In the genomic region with DNA sequence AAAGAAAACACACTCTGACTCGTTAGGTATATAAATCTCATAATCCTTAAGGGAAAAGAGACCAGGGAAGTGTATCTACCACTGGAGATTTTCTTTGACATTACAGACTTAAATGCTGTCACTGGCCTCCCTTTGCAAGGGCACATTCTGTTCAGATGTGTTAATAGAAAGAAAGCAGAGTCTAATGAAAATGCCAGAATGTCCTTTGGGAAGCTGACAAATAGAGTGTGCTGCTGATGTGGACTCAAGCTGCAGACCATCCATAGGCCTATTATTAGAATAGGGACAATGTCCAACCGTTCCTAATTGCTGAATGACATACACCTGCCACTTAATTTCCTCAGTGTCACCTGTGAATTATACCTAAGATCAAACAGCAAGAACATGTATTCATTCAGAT, we compare ENCODE assay signal across 24 cellular contexts. TPM values are rescaled to one million over a fixed set of nuclear protein-coding genes. Genes with fewer than 3 reads are reported as not detected.
DNase-seq lines count a peak whose midpoint lies in the region; ATAC-seq and TF ChIP-seq lines count a peak whose summit lies in the region.
"Had no signal": no experiment of that assay in that cellular context is flagged by ENCODE, and none has a peak within 500 bp of the region (broad histone marks: within the 10 kb centered on the region; RNA-seq: fewer than 3 reads in every experiment).

No MANE protein-coding gene starts in this region.

- TF ChIP-seq CTCF in brain (conservative IDR thresholded peaks at IDR 0.05) = no peak

- H3K36me3 ChIP-seq in mesodermal cell (ENCODE audit: control insufficient read depth, insufficient read depth, low read length) = no peaks in the 10 kb centered on the region
- H3K36me3 ChIP-seq: tibial artery had no signal

- H3K4me3 Mint-ChIP-seq in brain = no peak overlapping the region
- H3K4me3 Mint-ChIP-seq: activated CD4-positive, alpha-beta T cell treated with anti-CD3 and anti-CD28 coated beads, Interleukin-2, amount 10 ng/mL, durations not matched to agents 24 days and 14 days; mesothelial cell of epicardium; natural killer cell treated with Interleukin-12 subunit alpha and Interleukin-12 subunit beta and Interleukin-15 and Interleukin-18, amount 100 ng/mL, for 72 hours had no signal

- no peaks in the 10 kb centered on the region for H3K9me3 Mint-ChIP-seq in brain
- H3K9me3 Mint-ChIP-seq: activated CD4-positive, alpha-beta T cell treated with anti-CD3 and anti-CD28 coated beads, Interleukin-2, amount 10 ng/mL, durations not matched to agents 24 days and 14 days; mesothelial cell of epicardium; natural killer cell treated with Interleukin-12 subunit alpha and Interleukin-12 subunit beta and Interleukin-15 and Interleukin-18, amount 100 ng/mL, for 72 hours had no signal

- H3K4me1 Mint-ChIP-seq in brain = peaks cover 27% of the 10 kb centered on the region

- DNase-seq in DMS153 (lab: John Stamatoyannopoulos, UW) (peak; percentile 34), NCI-H146 treated with DMSO at 0.1 percent for 48 hours (lab: John Stamatoyannopoulos, UW; ENCODE audit: unreplicated experiment) (peak; percentile 99), NCI-H2107 treated with DMSO at 0.1 percent for 48 hours (lab: John Stamatoyannopoulos, UW; ENCODE audit: unreplicated experiment) (no peak), posterior cingulate gyrus (no peak), GOT3 (lab: John Stamatoyannopoulos, UW) (no peak)
- DNase-seq: activated CD4-positive, alpha-beta T cell treated with anti-CD3 and anti-CD28 coated beads, Interleukin-2, amount 10 ng/mL, durations not matched to agents 24 days and 14 days; activated naive CD4-positive, alpha-beta T cell treated with Interleukin-2 at 50 U/mL for 16 hours; activated T-cell treated with anti-CD3 and anti-CD28 coated beads, Interleukin-2, amount 50 U/mL, for 1 hour; GM23248; NCI-H187 treated with DMSO at 0.1 percent for 48 hours; NK-92 treated with Interleukin-12 subunit alpha and Interleukin-12 subunit beta, amount 100 ng/mL, for 24 hours; PC-3; stimulated activated CD4-positive, alpha-beta T cell treated with anti-CD3 and anti-CD28 coated beads, Interleukin-2, amount 100 ng/mL, for 24 hours; T-helper 9 cell; tibial artery had no signal

- peak overlapping the region; percentile 21 to 61 (median 53) for H3K27ac Mint-ChIP-seq in brain
- H3K27ac Mint-ChIP-seq: activated CD4-positive, alpha-beta T cell treated with anti-CD3 and anti-CD28 coated beads, Interleukin-2, amount 10 ng/mL, durations not matched to agents 24 days and 14 days; mesothelial cell of epicardium; natural killer cell treated with Interleukin-12 subunit alpha and Interleukin-12 subunit beta and Interleukin-15 and Interleukin-18, amount 100 ng/mL, for 72 hours had no signal

- H3K9me3 ChIP-seq in mesodermal cell (ENCODE audit: control insufficient read depth, low read length) = no peaks in the 10 kb centered on the region
- H3K9me3 ChIP-seq: Caco-2, tibial artery had no signal

- ATAC-seq in HG02798 (IDR thresholded peaks at IDR 0.05; ENCODE audit: poor library complexity, unreplicated experiment) = no peak
- ATAC-seq: HepG2; natural killer cell treated with Interleukin-12 subunit alpha and Interleukin-12 subunit beta and Interleukin-15 and Interleukin-18, amount 100 ng/mL, for 72 hours; PC-3 had no signal

- no peak overlapping the region for H3K4me3 ChIP-seq in mesodermal cell (ENCODE audit: extremely low read depth, insufficient read depth, low read length, poor library complexity, severe bottlenecking)
- H3K4me3 ChIP-seq: GM23248, tibial artery had no signal

- intact Hi-C loops in posterior cingulate gyrus (cut with DNase I) = loop anchor here (10.0 kb wide), 1 partner anchor 682 kb away; no protein-coding TSS in a partner anchor

- 80% methylated on average over 1 of the region's 2 CpGs; no CpG with 5 or more reads in 1 of the 2 experiments for WGBS in mesodermal cell (ENCODE audit: insufficient coverage in 2 of 2), 2 experiments

- H3K36me3 Mint-ChIP-seq in brain = no peaks in the 10 kb centered on the region
- H3K36me3 Mint-ChIP-seq: mesothelial cell of epicardium; natural killer cell treated with Interleukin-12 subunit alpha and Interleukin-12 subunit beta and Interleukin-15 and Interleukin-18, amount 100 ng/mL, for 72 hours had no signal

- peaks cover 9% of the 10 kb centered on the region for H3K27me3 Mint-ChIP-seq in brain

- peak overlapping the region; percentile 33 for H3K27ac ChIP-seq in mesodermal cell (ENCODE audit: low read depth, low read length, severe bottlenecking)
- H3K27ac ChIP-seq: GM23248, tibial artery, VCaP had no signal

- peaks cover 6% of the 10 kb centered on the region for H3K4me1 ChIP-seq in mesodermal cell (ENCODE audit: control insufficient read depth, insufficient read depth, low read length, poor library complexity, severe bottlenecking)

RNA-seq across cellular contexts. Expression of gene SLC35D3, which starts 41.2 kb away (rescaled TPM):
- polyA plus RNA-seq in brain (ENCODE audit: insufficient read depth, low read depth, low replicate concordance) = 6.1 TPM
- polyA plus RNA-seq in mesodermal cell (2013, experiment 1 of 2) = 0.48 TPM
- 0.51 TPM for polyA plus RNA-seq in mesodermal cell (2013, experiment 2 of 2)
- polyA plus RNA-seq: GM23248, HepG2, liver had no signal

Comparison
In these comparisons a context has a peak if more than half of its experiments do, and no peak if none do; other contexts are left out.
1. DNase-seq: peak in DMS153 (single experiment) and NCI-H146 treated with DMSO at 0.1 percent for 48 hours (single experiment); none in NCI-H2107 treated with DMSO at 0.1 percent for 48 hours (single experiment), posterior cingulate gyrus (0 of 10) and GOT3 (single experiment).